16 cellular contexts compared by ENCODE assay signal in genomic region chr2:215765729-215766360, GRCh38.
DNase-seq lines count a peak whose midpoint lies in the region; ATAC-seq, FAIRE-seq and TF ChIP-seq lines count a peak whose summit lies in the region.
"Had no signal": no experiment of that assay in that cellular context is flagged by ENCODE, and none has a peak within 500 bp of the region (broad histone marks: within the 10 kb centered on the region; RNA-seq: fewer than 3 reads in every experiment).

No MANE protein-coding gene starts in this region.

- TF ChIP-seq POLR2A in GM12892 (IDR thresholded peaks at IDR 0.05; ENCODE audit: low read depth, low read length) = no peak

- peak; percentile 64 for FAIRE-seq in GM12892 (lab: Jason Lieb, UNC)
- FAIRE-seq: A204.1, H54 had no signal

- ATAC-seq in HG03354 (IDR thresholded peaks at IDR 0.05; ENCODE audit: poor library complexity, severe bottlenecking, unreplicated experiment) = no peak
- ATAC-seq in stimulated activated naive CD8-positive, alpha-beta T cell treated with anti-CD3 and anti-CD28 coated beads, Interleukin-15, Interleukin-2, amounts not matched to agents 100 U/mL and 50 U/mL, for 24 hours = no peak
- ATAC-seq: GM23338 had no signal

- DNase-seq in GM12892 (ENCODE audit: insufficient read length) = no peak
- peak; percentile 95 for DNase-seq in SK-N-DZ (ENCODE audit: low spot score)
- DNase-seq in fibroblast of peridontal ligament (ENCODE audit: extremely low read depth) = peak; percentile 52
- no peak for DNase-seq in stimulated activated naive CD8-positive, alpha-beta T cell treated with anti-CD3 and anti-CD28 coated beads, Interleukin-15, Interleukin-2, amounts not matched to agents 100 U/mL and 50 U/mL, for 24 hours
- no peak for DNase-seq in NCI-H2107 (lab: John Stamatoyannopoulos, UW)
- no peak for DNase-seq in UCSD-AML1 (lab: John Stamatoyannopoulos, UW; ENCODE audit: unreplicated experiment)
- DNase-seq: ACHN; CD4-positive, alpha-beta T cell; DMS153; DMS79; GDM1; HCEC 1CT had no signal

Comparison
In these comparisons a context has a peak if more than half of its experiments do, and no peak if none do; other contexts are left out.
1. DNase-seq: peak in SK-N-DZ (single experiment) and fibroblast of peridontal ligament (single experiment); none in GM12892 (single experiment), stimulated activated naive CD8-positive, alpha-beta T cell treated with anti-CD3 and anti-CD28 coated beads, Interleukin-15, Interleukin-2, amounts not matched to agents 100 U/mL and 50 U/mL, for 24 hours (single experiment), NCI-H2107 (single experiment) and UCSD-AML1 (single experiment).